Comparison of ENCODE assay signal across 15 cellular contexts in genomic region chr16:12061336-12062055, GRCh38.
DNase-seq lines count a peak whose midpoint lies in the region; ATAC-seq and TF ChIP-seq lines count a peak whose summit lies in the region.
"Had no signal": no experiment of that assay in that cellular context is flagged by ENCODE, and none has a peak within 500 bp of the region (broad histone marks: within the 10 kb centered on the region; RNA-seq: fewer than 3 reads in every experiment).

No MANE protein-coding gene starts in this region.

- BruUV-seq in MCF 10A (replicated peaks; lab: Mats Ljungman, UMichigan) = no TSS peak

- DNase-seq in left ventricle myocardium inferior (no peak), heart left ventricle (no peak), MCF 10A (ENCODE audit: unreplicated experiment) (peak; percentile 79), kidney tubule cell (ENCODE audit: low spot score) (peak; percentile 91), NCI-H1417 treated with DMSO at 0.1 percent for 48 hours (lab: John Stamatoyannopoulos, UW) (no peak), NCI-H2227 (lab: John Stamatoyannopoulos, UW; ENCODE audit: unreplicated experiment) (no peak)
- DNase-seq: DMS 273 treated with DMSO at 0.1 percent for 48 hours; immature natural killer cell; NCI-H1436; NK-92 treated with Interleukin-12 subunit alpha and Interleukin-12 subunit beta, amount 100 ng/mL, for 24 hours had no signal

- H3K27ac Mint-ChIP-seq in MCF 10A (ENCODE audit: low read depth, unreplicated experiment) = peak overlapping the region; percentile 76
- H3K27ac Mint-ChIP-seq: activated T-helper 1 cell treated with anti-CD3 and anti-CD28 coated beads, Interleukin-12 subunit alpha, Interleukin-12 subunit beta, Interleukin-2, Interleukin-4 antibody, amounts not matched to agents 30 ng/mL and 10 ng/mL and 1 ng/mL, durations not matched to agents 14 hours and 24 hours and 36 hours; immature natural killer cell; type B pancreatic cell had no signal

- peaks cover 5% of the 10 kb centered on the region for H3K36me3 Mint-ChIP-seq in MCF 10A (ENCODE audit: insufficient read depth, unreplicated experiment)

- H3K9me3 ChIP-seq in left ventricle myocardium inferior (replicated peaks) = no peaks in the 10 kb centered on the region
- H3K9me3 ChIP-seq in heart left ventricle = no peaks in the 10 kb centered on the region

- POLR2A ChIA-PET in MCF 10A (lab: Yijun Ruan, JAX) = interaction anchor here (0.7 to 3.3 kb wide), 7 partner anchors 24 to 279 kb away, joined by 3 to 43 read pairs (median 7); partner anchors contain the start of genes GSPT1 and SNX29

- 80 to 86% (median 82%) methylated on average over 14 of the region's 14 CpGs for whole genome bisulfite sequencing in heart left ventricle, 4 donors
- WGBS in urinary bladder = 86% methylated on average over 14 of the region's 14 CpGs

- H3K4me3 ChIP-seq in left ventricle myocardium inferior (no peak overlapping the region), heart left ventricle (no peak overlapping the region), urinary bladder (ENCODE audit: low read depth, low read length) (no peak overlapping the region)
- H3K4me3 ChIP-seq: cardiac muscle cell had no signal

- no peak overlapping the region for H3K4me3 Mint-ChIP-seq in MCF 10A (ENCODE audit: unreplicated experiment)
- H3K4me3 Mint-ChIP-seq: activated T-helper 1 cell treated with anti-CD3 and anti-CD28 coated beads, Interleukin-12 subunit alpha, Interleukin-12 subunit beta, Interleukin-2, Interleukin-4 antibody, amounts not matched to agents 30 ng/mL and 10 ng/mL and 1 ng/mL, durations not matched to agents 14 hours and 24 hours and 36 hours; immature natural killer cell; type B pancreatic cell had no signal

- H3K36me3 ChIP-seq in left ventricle myocardium inferior (no peaks in the 10 kb centered on the region), heart left ventricle (peaks cover 0 to 12% (median 0%) of the 10 kb centered on the region in 9 donors), urinary bladder (ENCODE audit: insufficient read depth) (no peaks in the 10 kb centered on the region)
- H3K36me3 ChIP-seq: cardiac muscle cell had no signal

- no peak for TF ChIP-seq CTCF in left ventricle myocardium inferior (IDR thresholded peaks at IDR 0.05; ENCODE audit: borderline replicate concordance)
- TF ChIP-seq CTCF in heart left ventricle (IDR thresholded peaks at IDR 0.05) = no peak
- no peak for TF ChIP-seq CTCF in MCF 10A (IDR thresholded peaks at IDR 0.05; ENCODE audit: unreplicated experiment)

- H3K4me1 Mint-ChIP-seq in MCF 10A (ENCODE audit: insufficient read depth, unreplicated experiment) = peaks cover 27% of the 10 kb centered on the region

- H3K27ac ChIP-seq in left ventricle myocardium inferior (replicated peaks) (peak overlapping the region; percentile 86), heart left ventricle (peak overlapping the region in 5 of 12 donors; percentile 54 to 76 (median 57)), urinary bladder (ENCODE audit: low read depth) (peak overlapping the region; percentile 5)
- H3K27ac ChIP-seq: cardiac muscle cell had no signal

- no peaks in the 10 kb centered on the region for H3K9me3 Mint-ChIP-seq in MCF 10A (ENCODE audit: unreplicated experiment)
- H3K9me3 Mint-ChIP-seq: activated T-helper 1 cell treated with anti-CD3 and anti-CD28 coated beads, Interleukin-12 subunit alpha, Interleukin-12 subunit beta, Interleukin-2, Interleukin-4 antibody, amounts not matched to agents 30 ng/mL and 10 ng/mL and 1 ng/mL, durations not matched to agents 14 hours and 24 hours and 36 hours; immature natural killer cell; type B pancreatic cell had no signal

- intact Hi-C loops in left ventricle myocardium inferior (cut with micrococcal nuclease) (no loop called here), heart left ventricle (cut with DNase I) (loop anchor here in 8 of 10 donors (5.0 to 10.0 kb wide), 6 partner anchors 84 to 667 kb away; partner anchors contain the start of genes SNX29 (in 7 of the 8) and RSL1D1 (in 1 of the 8)), MCF 10A (cut with micrococcal nuclease) (no loop called here)

- no peaks in the 10 kb centered on the region for H3K27me3 Mint-ChIP-seq in MCF 10A (ENCODE audit: insufficient read depth, unreplicated experiment)
- H3K27me3 Mint-ChIP-seq: type B pancreatic cell had no signal

- no peaks in the 10 kb centered on the region for H3K27me3 ChIP-seq in left ventricle myocardium inferior (ENCODE audit: low read depth)
- H3K27me3 ChIP-seq in heart left ventricle = no peaks in the 10 kb centered on the region
- H3K27me3 ChIP-seq: cardiac muscle cell had no signal

- H3K4me1 ChIP-seq in left ventricle myocardium inferior (peaks cover 32% of the 10 kb centered on the region), heart left ventricle (peaks cover 0 to 30% (median 14%) of the 10 kb centered on the region in 12 donors), urinary bladder (ENCODE audit: insufficient read depth) (no peaks in the 10 kb centered on the region)

- ATAC-seq in heart left ventricle = no peak
- ATAC-seq in GM18519 (IDR thresholded peaks at IDR 0.05; ENCODE audit: low FRiP score, unreplicated experiment) = no peak

- no peak for TF ChIP-seq POLR2A in heart left ventricle (IDR thresholded peaks at IDR 0.05)

- CTCF ChIA-PET in MCF 10A (lab: Yijun Ruan, JAX) = interaction anchor here (0.6 to 1.5 kb wide), 10 partner anchors 16 to 558 kb away, joined by 3 to 6 read pairs (median 4); no protein-coding TSS in a partner anchor

Comparison
In these comparisons a context has a peak if more than half of its experiments do, and no peak if none do; other contexts are left out.
1. intact Hi-C loops: an anchor here in heart left ventricle (5.0 to 10.0 kb wide); none called in left ventricle myocardium inferior and MCF 10A.
2. DNase-seq: peak in MCF 10A (single experiment) and kidney tubule cell (single experiment); none in left ventricle myocardium inferior (single experiment), heart left ventricle (0 of 5), NCI-H1417 treated with DMSO at 0.1 percent for 48 hours (single experiment) and NCI-H2227 (single experiment).